ENCODE assay signal across 8 cellular contexts in genomic region chrX:47129157-47129878, GRCh38. TPM values are rescaled to one million over a fixed set of nuclear protein-coding genes. Genes with fewer than 3 reads are reported as not detected.
DNase-seq lines count a peak whose midpoint lies in the region; FAIRE-seq and TF ChIP-seq lines count a peak whose summit lies in the region.

No MANE protein-coding gene starts in this region.

- no peak overlapping the region for H2BK20ac ChIP-seq in H1 (ENCODE audit: low read length)

- peak; percentile 78 for FAIRE-seq in H1 (lab: Jason Lieb, UNC)

- H3K79me1 ChIP-seq in H1 (ENCODE audit: low read depth, low read length) (no peaks in the 10 kb centered on the region), mesenchymal stem cell (replicated peaks; ENCODE audit: low read length, poor library complexity, severe bottlenecking) (no peaks in the 10 kb centered on the region)

- H3K4ac ChIP-seq in H1 (replicated peaks; ENCODE audit: insufficient read length, low read depth, low read length) (no peak overlapping the region), mesenchymal stem cell (ENCODE audit: low read depth in 1 of 2, low read length in 2 of 2) (no peak overlapping the region)

- CTCF ChIA-PET in H1 (lab: Charles Lee; ENCODE audit: partially characterized antibody), result no interaction called here

- H3K9me3 ChIP-seq in H1 (ENCODE audit: insufficient read depth in 2 of 2, low read depth in 1 of 2, low read length in 1 of 2) (no peaks in the 10 kb centered on the region), mesenchymal stem cell (ENCODE audit: control insufficient read depth, low read length) (no peaks in the 10 kb centered on the region)

- DNase-seq in COLO668 (lab: John Stamatoyannopoulos, UW; ENCODE audit: unreplicated experiment) (peak; percentile 91), GM20000 (ENCODE audit: low spot score) (peak; percentile 88), HS-5 (ENCODE audit: low read depth) (peak; percentile 81), NK-92 (lab: John Stamatoyannopoulos, UW; ENCODE audit: unreplicated experiment) (peak; percentile 33), H1 (ENCODE audit: low read depth in 1 of 2, low spot score in 2 of 2) (peak; percentile 76 to 93), mesenchymal stem cell (peak; percentile 96)
- peak; percentile 74 to 76 for DNase-seq in activated CD8-positive, alpha-beta memory T cell treated with anti-CD3 and anti-CD28 coated beads for 4 hours (ENCODE audit: low read depth in 2 of 2)
- DNase-seq in stimulated activated CD8-positive, alpha-beta memory T cell treated with anti-CD3 and anti-CD28 coated beads, Interleukin-12 subunit alpha, Interleukin-12 subunit beta, amount 100 ng/mL, for 24 hours (ENCODE audit: extremely low read depth), result peak; percentile 57

- H3K9ac ChIP-seq in H1 (replicated peaks in 1 of 4; ENCODE audit: extremely low read depth in 1 of 4, low read depth in 3 of 4, low read length in 3 of 4) (peak overlapping the region in 1 of 4 experiments; percentile 77; a peak in 1 of 7 replicates), mesenchymal stem cell (ENCODE audit: low read length) (peak overlapping the region; percentile 90)

- H3K27me3 ChIP-seq in H1 (replicated peaks in 1 of 4; ENCODE audit: control insufficient read depth in 3 of 4, extremely low read depth in 1 of 4, insufficient read depth in 3 of 4, low read length in 3 of 4) (no peaks in the 10 kb centered on the region), mesenchymal stem cell (ENCODE audit: control insufficient read depth in 1 of 2, insufficient read depth in 1 of 2, low read length in 2 of 2) (peaks cover 0 to 15% of the 10 kb centered on the region in 2 experiments)

- H3K4me1 ChIP-seq in H1 (replicated peaks in 1 of 4; ENCODE audit: control insufficient read depth in 3 of 4, insufficient read depth in 4 of 4, low read length in 3 of 4) (no peaks in the 10 kb centered on the region), mesenchymal stem cell (ENCODE audit: control insufficient read depth, insufficient read depth, low read depth, low read length) (no peaks in the 10 kb centered on the region)

- no peak for TF ChIP-seq RAD21 in H1 (IDR thresholded peaks at IDR 0.05 in 1 of 2, conservative IDR thresholded peaks at IDR 0.05 in 1 of 2; ENCODE audit: low read depth in 2 of 2, low read length in 2 of 2)

- H2BK12ac ChIP-seq in H1 (ENCODE audit: low read depth, low read length), result no peak overlapping the region
- H2BK12ac ChIP-seq in mesenchymal stem cell (ENCODE audit: low read length in 2 of 2), result no peak overlapping the region

- H3K79me2 ChIP-seq in H1 (ENCODE audit: control insufficient read depth in 1 of 2, insufficient read depth in 2 of 2, low read length in 2 of 2), result no peaks in the 10 kb centered on the region

- 3% methylated on average over 26 of the region's 31 CpGs; no CpG with 5 or more reads in 1 of the 2 experiments for WGBS in H1 (ENCODE audit: extremely low coverage in 1 of 2, insufficient coverage in 1 of 2, insufficient read length in 1 of 2, insufficient replicate concordance in 2 of 2, low coverage in 1 of 2, low lambda C conversion rate in 2 of 2, missing lambda C conversion rate in 1 of 2), 2 experiments
- WGBS in mesenchymal stem cell, result 0% methylated on average over 22 of the region's 31 CpGs

- H3K23ac ChIP-seq in H1 (ENCODE audit: insufficient read length), result no peak overlapping the region
- no peak overlapping the region for H3K23ac ChIP-seq in mesenchymal stem cell (ENCODE audit: low read length in 2 of 2)

- no peak for TF ChIP-seq POLR2A in H1 (IDR thresholded peaks at IDR 0.05; ENCODE audit: control extremely low read depth in 1 of 2, low read depth in 2 of 2, low read length in 2 of 2)

- no peaks in the 10 kb centered on the region for H3K23me2 ChIP-seq in H1 (ENCODE audit: low read depth, low read length)

- no peak overlapping the region for H3K56ac ChIP-seq in H1 (replicated peaks; ENCODE audit: insufficient read length, low read depth, low read length)

- no peak for TF ChIP-seq EP300 in H1 (IDR thresholded peaks at IDR 0.05; ENCODE audit: borderline replicate concordance in 1 of 2, low read depth in 2 of 2, low read length in 2 of 2)

- no peak overlapping the region for H4K8ac ChIP-seq in H1 (ENCODE audit: extremely low read depth, insufficient read depth, low read length)
- peak overlapping the region; percentile 89 for H4K8ac ChIP-seq in mesenchymal stem cell (ENCODE audit: low read length)

- POLR2A ChIA-PET in H1 (lab: Charles Lee; ENCODE audit: partially characterized antibody), result interaction anchor here (0.9 to 4.2 kb wide), 4 partner anchors 10 to 55 kb away, joined by 3 to 28 read pairs (median 4); partner anchors contain the start of genes NDUFB11 and RBM10

- H3K4me2 ChIP-seq in H1 (ENCODE audit: insufficient read depth in 1 of 2, low read depth in 2 of 2, low read length in 2 of 2), result peak overlapping the region; percentile 67 to 71
- H3K4me2 ChIP-seq in mesenchymal stem cell (ENCODE audit: low read length, poor library complexity, severe bottlenecking), result peak overlapping the region; percentile 59

- H3K18ac ChIP-seq in H1 (ENCODE audit: extremely low read depth, low read length), result no peak overlapping the region
- peak overlapping the region in 1 of 2 experiments; percentile 2 for H3K18ac ChIP-seq in mesenchymal stem cell (ENCODE audit: low read depth in 1 of 2, low read length in 2 of 2)

- H2AK5ac ChIP-seq in H1 (ENCODE audit: low read depth, low read length) (no peak overlapping the region), mesenchymal stem cell (ENCODE audit: low read length, severe bottlenecking) (no peak overlapping the region)

- H3K4me3 ChIP-seq in H1 (ENCODE audit: extremely low read depth in 1 of 4, insufficient read depth in 2 of 4, low read depth in 3 of 4, low read length in 4 of 4) (peak overlapping the region; percentile 52 to 72 (median 61)), mesenchymal stem cell (ENCODE audit: insufficient read depth in 1 of 2, low read depth in 1 of 2, low read length in 2 of 2) (peak overlapping the region; percentile 61 to 83)

- H2BK5ac ChIP-seq in H1 (ENCODE audit: low read depth, low read length) (no peak overlapping the region), mesenchymal stem cell (ENCODE audit: low read depth, low read length, poor library complexity, severe bottlenecking) (no peak overlapping the region)

- no peak overlapping the region for H4K5ac ChIP-seq in H1 (ENCODE audit: insufficient read length, low read depth, low read length)

- H3K14ac ChIP-seq in H1 (ENCODE audit: insufficient read length) (no peak overlapping the region), mesenchymal stem cell (ENCODE audit: low read length in 2 of 2) (no peak overlapping the region)

- no peak overlapping the region for H4K91ac ChIP-seq in H1 (replicated peaks; ENCODE audit: insufficient read length, low read length)
- H4K91ac ChIP-seq in mesenchymal stem cell (ENCODE audit: low read length), result no peak overlapping the region

- H3K27ac ChIP-seq in H1 (ENCODE audit: low read depth, low read length) (no peak overlapping the region), mesenchymal stem cell (ENCODE audit: low read length, poor library complexity, severe bottlenecking) (peak overlapping the region; percentile 78)

- peak overlapping the region; percentile 88; the same call in 1 of the 2 replicates for H2AFZ ChIP-seq in H1 (ENCODE audit: low read length)
- H2AFZ ChIP-seq in mesenchymal stem cell (ENCODE audit: low read depth, low read length), result peak overlapping the region; percentile 69

- H4K20me1 ChIP-seq in H1 (replicated peaks in 1 of 2; ENCODE audit: control insufficient read depth in 1 of 2, insufficient read depth in 2 of 2, low read length in 2 of 2), result no peaks in the 10 kb centered on the region

- H2BK15ac ChIP-seq in H1 (ENCODE audit: low read length) (no peak overlapping the region), mesenchymal stem cell (ENCODE audit: low read depth, poor library complexity, severe bottlenecking) (no peak overlapping the region)

- no peak overlapping the region for H2BK120ac ChIP-seq in H1 (replicated peaks; ENCODE audit: low read depth, low read length)
- no peak overlapping the region for H2BK120ac ChIP-seq in mesenchymal stem cell (ENCODE audit: low read depth, low read length)

- H3K36me3 ChIP-seq in H1 (ENCODE audit: control insufficient read depth in 2 of 4, insufficient read depth in 4 of 4, low read length in 3 of 4), result no peaks in the 10 kb centered on the region
- no peaks in the 10 kb centered on the region for H3K36me3 ChIP-seq in mesenchymal stem cell (ENCODE audit: control insufficient read depth in 1 of 2, insufficient read depth in 2 of 2, low read depth in 1 of 2, low read length in 2 of 2)

- TF ChIP-seq CTCF in GM20000 (IDR thresholded peaks at IDR 0.05; ENCODE audit: extremely low read depth, missing control alignments) (no peak), H1 (IDR thresholded peaks at IDR 0.05; ENCODE audit: control extremely low read depth in 1 of 3, insufficient read depth in 1 of 3, low read depth in 1 of 3, low read length in 3 of 3) (no peak)

RNA-seq across cellular contexts. Expression of gene NDUFB11, which starts 15.2 kb away (rescaled TPM):
- total RNA-seq in H1 (2021; fragmentation: NEBNext Ultra II Directional; extraction: Animal tissue kit (Norgen Biotek cat#: 25700)), result 120 and 127 TPM in 2 replicates
- polyA plus RNA-seq in H1 (2011; rRNA removed), result 131 and 178 TPM in 2 replicates
- 113 TPM for polyA plus RNA-seq in H1 (2011; cell fraction: cytosol; rRNA removed)
- 103 TPM for polyA plus RNA-seq in H1 (2011; cell fraction: nucleus; rRNA removed)
- polyA plus RNA-seq in H1 (2012, experiment 1 of 2), result 87.9 to 121 TPM (median 120 TPM) in 4 replicates
- 95.2 TPM for polyA plus RNA-seq in H1 (2012, experiment 2 of 2)
- polyA plus RNA-seq in H1 (2013, experiment 1 of 2), result 120 TPM
- polyA plus RNA-seq in H1 (2013, experiment 2 of 2), result 139 TPM
- 56.4 and 66.3 TPM in 2 replicates for polyA minus RNA-seq in H1 (2011; rRNA and poly(A)+ RNA removed)
- polyA minus RNA-seq in H1 (2011; cell fraction: cytosol; rRNA and poly(A)+ RNA removed), result 26.3 TPM
- polyA minus RNA-seq in H1 (2011; cell fraction: nucleus; rRNA and poly(A)+ RNA removed), result 38.8 TPM
- polyA plus RNA-seq in mesenchymal stem cell (2013, experiment 1 of 2), result 88.0 TPM
- 88.0 TPM for polyA plus RNA-seq in mesenchymal stem cell (2013, experiment 2 of 2)

RNA-seq across cellular contexts. Expression of gene RBM10, which starts 15.7 kb away (rescaled TPM):
- 64.0 and 69.8 TPM in 2 replicates for total RNA-seq in H1 (2021; fragmentation: NEBNext Ultra II Directional; extraction: Animal tissue kit (Norgen Biotek cat#: 25700))
- 35.7 and 60.8 TPM in 2 replicates for polyA plus RNA-seq in H1 (2011; rRNA removed)
- 42.0 TPM for polyA plus RNA-seq in H1 (2011; cell fraction: cytosol; rRNA removed)
- polyA plus RNA-seq in H1 (2011; cell fraction: nucleus; rRNA removed), result 83.4 TPM
- polyA plus RNA-seq in H1 (2012, experiment 1 of 2), result 34.4 to 65.4 TPM (median 57.5 TPM) in 4 replicates
- polyA plus RNA-seq in H1 (2012, experiment 2 of 2), result 35.6 TPM
- 42.9 TPM for polyA plus RNA-seq in H1 (2013, experiment 1 of 2)
- 41.4 TPM for polyA plus RNA-seq in H1 (2013, experiment 2 of 2)
- 26.5 and 36.4 TPM in 2 replicates for polyA minus RNA-seq in H1 (2011; rRNA and poly(A)+ RNA removed)
- 48.5 TPM for polyA minus RNA-seq in H1 (2011; cell fraction: cytosol; rRNA and poly(A)+ RNA removed)
- polyA minus RNA-seq in H1 (2011; cell fraction: nucleus; rRNA and poly(A)+ RNA removed), result 25.3 TPM
- polyA plus RNA-seq in mesenchymal stem cell (2013, experiment 1 of 2), result 23.0 TPM
- polyA plus RNA-seq in mesenchymal stem cell (2013, experiment 2 of 2), result 22.4 TPM

RNA-seq across cellular contexts. Expression of gene RGN, which starts 51.1 kb away (rescaled TPM):
- total RNA-seq in H1 (2021; fragmentation: NEBNext Ultra II Directional; extraction: Animal tissue kit (Norgen Biotek cat#: 25700)), result 3.1 and 4.0 TPM in 2 replicates
- 0.32 and 0.35 TPM in 2 replicates for polyA plus RNA-seq in H1 (2011; rRNA removed)
- polyA plus RNA-seq in H1 (2011; cell fraction: cytosol; rRNA removed), result 0.59 TPM
- polyA plus RNA-seq in H1 (2011; cell fraction: nucleus; rRNA removed), result 0.27 TPM
- polyA plus RNA-seq in H1 (2012, experiment 1 of 2), result 0.52 to 1.9 TPM (median 0.89 TPM) in 4 replicates
- 1.1 TPM for polyA plus RNA-seq in H1 (2012, experiment 2 of 2)
- 4.0 TPM for polyA plus RNA-seq in H1 (2013, experiment 1 of 2)
- polyA plus RNA-seq in H1 (2013, experiment 2 of 2), result 3.1 TPM
- 0.28 and 0.29 TPM in 2 replicates for polyA minus RNA-seq in H1 (2011; rRNA and poly(A)+ RNA removed)
- not detected for polyA minus RNA-seq in H1 (2011; cell fraction: cytosol; rRNA and poly(A)+ RNA removed)
- polyA minus RNA-seq in H1 (2011; cell fraction: nucleus; rRNA and poly(A)+ RNA removed), result 0.60 TPM
- not detected for polyA plus RNA-seq in mesenchymal stem cell (2013, experiment 1 of 2)
- 0.08 TPM for polyA plus RNA-seq in mesenchymal stem cell (2013, experiment 2 of 2)

Comparison
In these comparisons a context has a peak if more than half of its experiments do, and no peak if none do; other contexts are left out.
1. DNase-seq: peak in every context shown above with its lines; median percentile 96 in mesenchymal stem cell; 91 in COLO668; 88 in GM20000; 84 in H1; 81 in HS-5; 75 in activated CD8-positive, alpha-beta memory T cell treated with anti-CD3 and anti-CD28 coated beads for 4 hours; 57 in stimulated activated CD8-positive, alpha-beta memory T cell treated with anti-CD3 and anti-CD28 coated beads, Interleukin-12 subunit alpha, Interleukin-12 subunit beta, amount 100 ng/mL, for 24 hours; 33 in NK-92.